ENCODE assay signal across 1 cellular context in the genomic region with DNA sequence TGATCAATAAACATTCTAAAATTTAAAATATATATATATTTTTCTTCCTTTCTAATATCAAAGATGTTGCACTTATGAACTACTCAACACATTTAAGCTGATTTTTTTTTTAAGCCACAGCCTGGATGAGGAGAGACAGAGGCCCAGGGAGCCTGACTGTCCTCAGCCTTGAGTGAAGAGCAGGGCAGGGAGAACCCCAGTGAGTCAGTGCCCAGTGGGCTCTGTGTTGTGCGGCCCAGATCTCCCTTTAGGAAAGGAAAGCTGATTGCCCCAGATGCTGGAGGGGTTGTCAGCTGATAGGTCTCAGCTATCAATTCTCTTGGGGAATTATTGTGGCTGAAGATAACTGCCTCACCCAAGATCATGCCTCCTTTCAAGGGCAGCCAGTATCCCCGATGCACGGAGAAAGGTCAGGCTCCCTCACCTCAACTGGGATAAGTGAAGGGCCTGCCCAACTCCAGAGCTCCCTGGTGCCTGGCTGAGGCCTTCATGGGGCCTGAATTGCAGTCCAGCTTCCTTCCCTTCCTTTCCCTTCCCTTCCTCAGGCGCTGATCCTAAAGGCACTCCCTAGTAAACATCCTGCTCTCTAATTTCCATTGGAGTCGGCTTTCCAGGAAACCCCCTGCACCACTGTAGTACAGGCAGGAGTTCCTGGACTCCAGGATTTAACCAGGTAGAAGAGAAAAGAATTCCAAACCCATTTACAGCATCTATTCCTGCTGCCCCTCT.
TF ChIP-seq lines count a peak whose summit lies in the region.

No MANE protein-coding gene starts in this region.

TF ChIP-seq in GM23338, 12 proteins besides CTCF, POLR2A, EP300 and RAD21 (continued from another document):
- TF ChIP-seq ZNF462 (CRISPR knock-in tag; IDR thresholded peaks at IDR 0.05) = no peak
- no peak for TF ChIP-seq EZH2 (IDR thresholded peaks at IDR 0.05; ENCODE audit: low read depth, unreplicated experiment)
- TF ChIP-seq REST (IDR thresholded peaks at IDR 0.05; ENCODE audit: unreplicated experiment) = no peak
- TF ChIP-seq POLR2AphosphoS5 (IDR thresholded peaks at IDR 0.05; ENCODE audit: low read depth) = no peak
